In genomic region chr11:65040520-65041205, GRCh38 we compare ENCODE assay signal across 1 cellular context.
A peak's percentile ranks its signal among the peaks of the same experiment; 100 is the strongest.
TF ChIP-seq lines count a peak whose summit lies in the region.

No MANE protein-coding gene starts in this region.

TF ChIP-seq in K562, 482 proteins besides CTCF, POLR2A, EP300 and RAD21 (continues in another document):
- TF ChIP-seq, protein P1, sequence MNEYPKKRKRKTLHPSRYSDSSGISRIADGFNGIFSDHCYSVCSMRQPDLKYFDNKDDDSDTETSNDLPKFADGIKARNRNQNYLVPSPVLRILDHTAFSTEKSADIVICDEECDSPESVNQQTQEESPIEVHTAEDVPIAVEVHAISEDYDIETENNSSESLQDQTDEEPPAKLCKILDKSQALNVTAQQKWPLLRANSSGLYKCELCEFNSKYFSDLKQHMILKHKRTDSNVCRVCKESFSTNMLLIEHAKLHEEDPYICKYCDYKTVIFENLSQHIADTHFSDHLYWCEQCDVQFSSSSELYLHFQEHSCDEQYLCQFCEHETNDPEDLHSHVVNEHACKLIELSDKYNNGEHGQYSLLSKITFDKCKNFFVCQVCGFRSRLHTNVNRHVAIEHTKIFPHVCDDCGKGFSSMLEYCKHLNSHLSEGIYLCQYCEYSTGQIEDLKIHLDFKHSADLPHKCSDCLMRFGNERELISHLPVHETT (CRISPR knock-in tag; conservative IDR thresholded peaks at IDR 0.05 in 1 of 2, IDR thresholded peaks at IDR 0.05 in 1 of 2) = peak in 1 of 2 experiments; percentile 71; a peak in 2 of 4 replicates
- no peak for TF ChIP-seq ZNF583 (CRISPR knock-in tag; IDR thresholded peaks at IDR 0.05)
- TF ChIP-seq ZNF76 (CRISPR knock-in tag; IDR thresholded peaks at IDR 0.05; ENCODE audit: borderline replicate concordance) = no peak
- no peak for TF ChIP-seq ZBED1 (IDR thresholded peaks at IDR 0.05)
- TF ChIP-seq GABPA (tag; conservative IDR thresholded peaks at IDR 0.05; ENCODE audit: low read depth) = 0 out of 2 replicates have a peak, but pooled peaks have one; percentile 28
- no peak for TF ChIP-seq BRF2 (IDR thresholded peaks at IDR 0.05; ENCODE audit: borderline replicate concordance, insufficient read depth, insufficient read length)
- peak; percentile 56 to 71 for TF ChIP-seq E2F6 (IDR thresholded peaks at IDR 0.05; ENCODE audit: borderline replicate concordance in 1 of 2, extremely low read depth in 1 of 2, insufficient read depth in 1 of 2, insufficient read length in 1 of 2, low read depth in 1 of 2, low read length in 1 of 2, poor library complexity in 1 of 2, severe bottlenecking in 1 of 2)
- peak; percentile 47; the same call in 1 of the 2 replicates for TF ChIP-seq POLR2AphosphoS5 (IDR thresholded peaks at IDR 0.05; ENCODE audit: control insufficient read depth, insufficient read depth, low read depth, low read length)
- TF ChIP-seq ESRRA (IDR thresholded peaks at IDR 0.05; ENCODE audit: borderline replicate concordance, low read depth) = peak; percentile 80
- no peak for TF ChIP-seq PURB (CRISPR knock-in tag; IDR thresholded peaks at IDR 0.05; ENCODE audit: low read depth)
- TF ChIP-seq HMGXB4 (CRISPR knock-in tag; IDR thresholded peaks at IDR 0.05) = no peak
- TF ChIP-seq E2F4 (CRISPR knock-in tag; IDR thresholded peaks at IDR 0.05; ENCODE audit: low read depth) = 0 out of 2 replicates have a peak, but pooled peaks have one; percentile 26
- TF ChIP-seq SUPT5H (IDR thresholded peaks at IDR 0.05) = peak; percentile 84
- TF ChIP-seq NCOA2 (IDR thresholded peaks at IDR 0.05; ENCODE audit: partially characterized antibody in 2 of 2) = no peak
- TF ChIP-seq POLR2B (IDR thresholded peaks at IDR 0.05; ENCODE audit: low read depth, partially characterized antibody) = peak; percentile 73
- TF ChIP-seq EHMT2 (IDR thresholded peaks at IDR 0.05) = no peak
- TF ChIP-seq ZFX (CRISPR knock-in tag; IDR thresholded peaks at IDR 0.05) = peak; percentile 82
- peak; percentile 22; the same call in 1 of the 2 replicates for TF ChIP-seq KLF6 (CRISPR knock-in tag; IDR thresholded peaks at IDR 0.05; ENCODE audit: borderline replicate concordance)
- TF ChIP-seq CHAMP1 (IDR thresholded peaks at IDR 0.05) = no peak
- TF ChIP-seq CREB5 (CRISPR knock-in tag; IDR thresholded peaks at IDR 0.05) = no peak
- TF ChIP-seq, protein P2, sequence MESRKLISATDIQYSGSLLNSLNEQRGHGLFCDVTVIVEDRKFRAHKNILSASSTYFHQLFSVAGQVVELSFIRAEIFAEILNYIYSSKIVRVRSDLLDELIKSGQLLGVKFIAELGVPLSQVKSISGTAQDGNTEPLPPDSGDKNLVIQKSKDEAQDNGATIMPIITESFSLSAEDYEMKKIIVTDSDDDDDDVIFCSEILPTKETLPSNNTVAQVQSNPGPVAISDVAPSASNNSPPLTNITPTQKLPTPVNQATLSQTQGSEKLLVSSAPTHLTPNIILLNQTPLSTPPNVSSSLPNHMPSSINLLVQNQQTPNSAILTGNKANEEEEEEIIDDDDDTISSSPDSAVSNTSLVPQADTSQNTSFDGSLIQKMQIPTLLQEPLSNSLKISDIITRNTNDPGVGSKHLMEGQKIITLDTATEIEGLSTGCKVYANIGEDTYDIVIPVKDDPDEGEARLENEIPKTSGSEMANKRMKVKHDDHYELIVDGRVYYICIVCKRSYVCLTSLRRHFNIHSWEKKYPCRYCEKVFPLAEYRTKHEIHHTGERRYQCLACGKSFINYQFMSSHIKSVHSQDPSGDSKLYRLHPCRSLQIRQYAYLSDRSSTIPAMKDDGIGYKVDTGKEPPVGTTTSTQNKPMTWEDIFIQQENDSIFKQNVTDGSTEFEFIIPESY (CRISPR knock-in tag; IDR thresholded peaks at IDR 0.05) = no peak
- TF ChIP-seq PHF21A (IDR thresholded peaks at IDR 0.05; ENCODE audit: borderline replicate concordance, low read depth) = no peak
- TF ChIP-seq FOXK2 (conservative IDR thresholded peaks at IDR 0.05 in 1 of 2, IDR thresholded peaks at IDR 0.05 in 1 of 2; ENCODE audit: low read depth in 2 of 2) = peak in 1 of 2 experiments; percentile 44; a peak in 2 of 4 replicates
- TF ChIP-seq HNRNPL (IDR thresholded peaks at IDR 0.05; ENCODE audit: low read depth, low read length) = no peak
- peak; percentile 65 to 73; a peak in 2 of 4 replicates for TF ChIP-seq TRIM24 (IDR thresholded peaks at IDR 0.05)
- no peak for TF ChIP-seq COPS2 (conservative IDR thresholded peaks at IDR 0.05)
- no peak for TF ChIP-seq BMI1 (IDR thresholded peaks at IDR 0.05; ENCODE audit: low read length)
- peak; percentile 90; the same call in 1 of the 2 replicates for TF ChIP-seq LCOR (CRISPR knock-in tag; IDR thresholded peaks at IDR 0.05)
- TF ChIP-seq U2AF2 (optimal IDR thresholded peaks at IDR 0.05; ENCODE audit: low read depth, low read length) = no peak
- TF ChIP-seq, protein P3, sequence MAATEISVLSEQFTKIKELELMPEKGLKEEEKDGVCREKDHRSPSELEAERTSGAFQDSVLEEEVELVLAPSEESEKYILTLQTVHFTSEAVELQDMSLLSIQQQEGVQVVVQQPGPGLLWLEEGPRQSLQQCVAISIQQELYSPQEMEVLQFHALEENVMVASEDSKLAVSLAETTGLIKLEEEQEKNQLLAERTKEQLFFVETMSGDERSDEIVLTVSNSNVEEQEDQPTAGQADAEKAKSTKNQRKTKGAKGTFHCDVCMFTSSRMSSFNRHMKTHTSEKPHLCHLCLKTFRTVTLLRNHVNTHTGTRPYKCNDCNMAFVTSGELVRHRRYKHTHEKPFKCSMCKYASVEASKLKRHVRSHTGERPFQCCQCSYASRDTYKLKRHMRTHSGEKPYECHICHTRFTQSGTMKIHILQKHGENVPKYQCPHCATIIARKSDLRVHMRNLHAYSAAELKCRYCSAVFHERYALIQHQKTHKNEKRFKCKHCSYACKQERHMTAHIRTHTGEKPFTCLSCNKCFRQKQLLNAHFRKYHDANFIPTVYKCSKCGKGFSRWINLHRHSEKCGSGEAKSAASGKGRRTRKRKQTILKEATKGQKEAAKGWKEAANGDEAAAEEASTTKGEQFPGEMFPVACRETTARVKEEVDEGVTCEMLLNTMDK (IDR thresholded peaks at IDR 0.05; ENCODE audit: borderline replicate concordance, insufficient read depth, low read depth, low read length, poor library complexity, severe bottlenecking) = no peak
- TF ChIP-seq, protein P4, sequence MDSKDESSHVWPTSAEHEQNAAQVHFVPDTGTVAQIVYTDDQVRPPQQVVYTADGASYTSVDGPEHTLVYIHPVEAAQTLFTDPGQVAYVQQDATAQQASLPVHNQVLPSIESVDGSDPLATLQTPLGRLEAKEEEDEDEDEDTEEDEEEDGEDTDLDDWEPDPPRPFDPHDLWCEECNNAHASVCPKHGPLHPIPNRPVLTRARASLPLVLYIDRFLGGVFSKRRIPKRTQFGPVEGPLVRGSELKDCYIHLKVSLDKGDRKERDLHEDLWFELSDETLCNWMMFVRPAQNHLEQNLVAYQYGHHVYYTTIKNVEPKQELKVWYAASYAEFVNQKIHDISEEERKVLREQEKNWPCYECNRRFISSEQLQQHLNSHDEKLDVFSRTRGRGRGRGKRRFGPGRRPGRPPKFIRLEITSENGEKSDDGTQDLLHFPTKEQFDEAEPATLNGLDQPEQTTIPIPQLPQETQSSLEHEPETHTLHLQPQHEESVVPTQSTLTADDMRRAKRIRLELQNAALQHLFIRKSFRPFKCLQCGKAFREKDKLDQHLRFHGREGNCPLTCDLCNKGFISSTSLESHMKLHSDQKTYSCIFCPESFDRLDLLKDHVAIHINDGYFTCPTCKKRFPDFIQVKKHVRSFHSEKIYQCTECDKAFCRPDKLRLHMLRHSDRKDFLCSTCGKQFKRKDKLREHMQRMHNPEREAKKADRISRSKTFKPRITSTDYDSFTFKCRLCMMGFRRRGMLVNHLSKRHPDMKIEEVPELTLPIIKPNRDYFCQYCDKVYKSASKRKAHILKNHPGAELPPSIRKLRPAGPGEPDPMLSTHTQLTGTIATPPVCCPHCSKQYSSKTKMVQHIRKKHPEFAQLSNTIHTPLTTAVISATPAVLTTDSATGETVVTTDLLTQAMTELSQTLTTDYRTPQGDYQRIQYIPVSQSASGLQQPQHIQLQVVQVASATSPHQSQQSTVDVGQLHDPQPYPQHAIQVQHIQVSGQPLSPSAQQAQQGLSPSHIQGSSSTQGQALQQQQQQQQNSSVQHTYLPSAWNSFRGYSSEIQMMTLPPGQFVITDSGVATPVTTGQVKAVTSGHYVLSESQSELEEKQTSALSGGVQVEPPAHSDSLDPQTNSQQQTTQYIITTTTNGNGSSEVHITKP (IDR thresholded peaks at IDR 0.05; ENCODE audit: partially characterized antibody) = peak; percentile 80
- TF ChIP-seq POLR2G (IDR thresholded peaks at IDR 0.05; ENCODE audit: low read depth, low read length) = peak; percentile 91
- TF ChIP-seq SOX6 (IDR thresholded peaks at IDR 0.05) = peak; percentile 39; the same call in 1 of the 2 replicates
- TF ChIP-seq GTF2E2 (tag; IDR thresholded peaks at IDR 0.05) = peak; percentile 37; the same call in 1 of the 2 replicates
- no peak for TF ChIP-seq MBD1 (CRISPR knock-in tag; IDR thresholded peaks at IDR 0.05)
- peak; percentile 61 to 63 for TF ChIP-seq NRF1 (conservative IDR thresholded peaks at IDR 0.05 in 1 of 2, IDR thresholded peaks at IDR 0.05 in 1 of 2)
